Comparison of ENCODE assay signal across 23 cellular contexts in the genomic region with DNA sequence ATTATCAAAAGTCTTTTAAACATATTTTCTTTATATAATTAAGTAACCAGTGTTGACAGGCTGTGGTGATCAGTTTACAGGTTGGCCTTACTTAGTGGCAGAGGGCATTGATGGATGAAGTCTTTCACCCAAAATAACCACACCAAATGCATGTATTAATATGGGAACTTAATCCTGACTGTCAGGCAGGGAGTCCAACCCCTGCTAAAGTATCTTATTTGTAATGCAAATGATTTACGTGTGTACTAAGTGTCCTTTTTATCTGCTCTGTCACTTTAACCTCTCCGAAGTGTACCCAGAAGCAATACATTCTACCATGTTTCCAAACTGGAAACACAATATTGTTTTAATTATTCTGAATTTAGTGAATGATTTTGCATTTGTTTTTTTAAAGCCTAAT. TPM values are rescaled to one million over a fixed set of nuclear protein-coding genes. Genes with fewer than 3 reads are reported as not detected.
DNase-seq lines count a peak whose midpoint lies in the region; ATAC-seq and TF ChIP-seq lines count a peak whose summit lies in the region.
"Had no signal": no experiment of that assay in that cellular context is flagged by ENCODE, and none has a peak within 500 bp of the region (broad histone marks: within the 10 kb centered on the region; RNA-seq: fewer than 3 reads in every experiment).

No MANE protein-coding gene starts in this region.

- no peak overlapping the region for H3K4me2 ChIP-seq in neural progenitor cell

- H3K27ac ChIP-seq in neural progenitor cell, result no peak overlapping the region
- H3K27ac ChIP-seq: GM23248 had no signal

- H3K4me1 ChIP-seq in neural progenitor cell, result no peaks in the 10 kb centered on the region
- H3K4me1 ChIP-seq: BE2C had no signal

- H3K4me3 Mint-ChIP-seq in activated CD4-positive, alpha-beta T cell treated with anti-CD3 and anti-CD28 coated beads, Interleukin-2, amount 10 ng/mL, durations not matched to agents 24 days and 14 days, result no peak overlapping the region
- H3K4me3 Mint-ChIP-seq in neural progenitor cell, result no peak overlapping the region
- no peak overlapping the region for H3K4me3 Mint-ChIP-seq in stimulated activated naive B cell treated with anti-CD40 and anti-IgM and Interleukin-4, amounts not matched to agents 10 μg/mL and 1 μg/mL and 100 μg/mL, for 72 hours
- H3K4me3 Mint-ChIP-seq: CD4-positive, CD25-positive, alpha-beta regulatory T cell; CD8-positive, alpha-beta memory T cell; HFFc6 had no signal

- no peak for TF ChIP-seq CTCF in neural progenitor cell (IDR thresholded peaks at IDR 0.05)

- no peak overlapping the region for H3K9ac ChIP-seq in neural progenitor cell
- H3K9ac ChIP-seq: GM23248 had no signal

- H3K79me2 ChIP-seq in neural progenitor cell (ENCODE audit: low read depth), result no peaks in the 10 kb centered on the region

- no peaks in the 10 kb centered on the region for H3K9me3 Mint-ChIP-seq in activated CD4-positive, alpha-beta T cell treated with anti-CD3 and anti-CD28 coated beads, Interleukin-2, amount 10 ng/mL, durations not matched to agents 24 days and 14 days
- no peaks in the 10 kb centered on the region for H3K9me3 Mint-ChIP-seq in neural progenitor cell
- no peaks in the 10 kb centered on the region for H3K9me3 Mint-ChIP-seq in stimulated activated naive B cell treated with anti-CD40 and anti-IgM and Interleukin-4, amounts not matched to agents 10 μg/mL and 1 μg/mL and 100 μg/mL, for 72 hours
- H3K9me3 Mint-ChIP-seq: CD4-positive, CD25-positive, alpha-beta regulatory T cell; CD8-positive, alpha-beta memory T cell; HFFc6 had no signal

- no peaks in the 10 kb centered on the region for H3K36me3 Mint-ChIP-seq in activated CD4-positive, alpha-beta T cell treated with anti-CD3 and anti-CD28 coated beads, Interleukin-2, amount 10 ng/mL, durations not matched to agents 24 days and 14 days (ENCODE audit: low read depth)
- no peaks in the 10 kb centered on the region for H3K36me3 Mint-ChIP-seq in neural progenitor cell
- H3K36me3 Mint-ChIP-seq in stimulated activated naive B cell treated with anti-CD40 and anti-IgM and Interleukin-4, amounts not matched to agents 10 μg/mL and 1 μg/mL and 100 μg/mL, for 72 hours, result no peaks in the 10 kb centered on the region
- H3K36me3 Mint-ChIP-seq: CD4-positive, CD25-positive, alpha-beta regulatory T cell; CD8-positive, alpha-beta memory T cell had no signal

- no peak overlapping the region for H3K4me3 ChIP-seq in neural progenitor cell
- H3K4me3 ChIP-seq: GM23248 had no signal

- intact Hi-C loops in activated CD4-positive, alpha-beta T cell treated with anti-CD3 and anti-CD28 coated beads, Interleukin-2, amount 10 ng/mL, durations not matched to agents 24 days and 14 days (cut with micrococcal nuclease), result no loop called here

- no peaks in the 10 kb centered on the region for H3F3A ChIP-seq in neural progenitor cell (ENCODE audit: low read depth)

- H3K27me3 ChIP-seq in neural progenitor cell, result no peaks in the 10 kb centered on the region
- H3K27me3 ChIP-seq: BE2C had no signal

- no peaks in the 10 kb centered on the region for H3K4me1 Mint-ChIP-seq in activated CD4-positive, alpha-beta T cell treated with anti-CD3 and anti-CD28 coated beads, Interleukin-2, amount 10 ng/mL, durations not matched to agents 24 days and 14 days
- H3K4me1 Mint-ChIP-seq in neural progenitor cell, result peaks cover 13% of the 10 kb centered on the region
- H3K4me1 Mint-ChIP-seq in stimulated activated naive B cell treated with anti-CD40 and anti-IgM and Interleukin-4, amounts not matched to agents 10 μg/mL and 1 μg/mL and 100 μg/mL, for 72 hours, result no peaks in the 10 kb centered on the region
- H3K4me1 Mint-ChIP-seq: CD4-positive, CD25-positive, alpha-beta regulatory T cell; CD8-positive, alpha-beta memory T cell had no signal

- H3K36me3 ChIP-seq in neural progenitor cell, result no peaks in the 10 kb centered on the region
- H3K36me3 ChIP-seq: BE2C had no signal

- no peaks in the 10 kb centered on the region for H3K9me3 ChIP-seq in neural progenitor cell (ENCODE audit: low read depth)
- H3K9me3 ChIP-seq: BE2C had no signal

- H3K27me3 Mint-ChIP-seq in activated CD4-positive, alpha-beta T cell treated with anti-CD3 and anti-CD28 coated beads, Interleukin-2, amount 10 ng/mL, durations not matched to agents 24 days and 14 days, result peaks cover 1% of the 10 kb centered on the region
- no peaks in the 10 kb centered on the region for H3K27me3 Mint-ChIP-seq in neural progenitor cell (ENCODE audit: insufficient read depth, low read depth)
- H3K27me3 Mint-ChIP-seq in stimulated activated naive B cell treated with anti-CD40 and anti-IgM and Interleukin-4, amounts not matched to agents 10 μg/mL and 1 μg/mL and 100 μg/mL, for 72 hours, result peaks cover 0 to 3% of the 10 kb centered on the region in 2 donors
- H3K27me3 Mint-ChIP-seq: CD4-positive, CD25-positive, alpha-beta regulatory T cell had no signal

- no peak overlapping the region for H3K27ac Mint-ChIP-seq in activated CD4-positive, alpha-beta T cell treated with anti-CD3 and anti-CD28 coated beads, Interleukin-2, amount 10 ng/mL, durations not matched to agents 24 days and 14 days
- H3K27ac Mint-ChIP-seq in neural progenitor cell, result no peak overlapping the region
- H3K27ac Mint-ChIP-seq in stimulated activated naive B cell treated with anti-CD40 and anti-IgM and Interleukin-4, amounts not matched to agents 10 μg/mL and 1 μg/mL and 100 μg/mL, for 72 hours, result no peak overlapping the region
- H3K27ac Mint-ChIP-seq: CD4-positive, CD25-positive, alpha-beta regulatory T cell; CD8-positive, alpha-beta memory T cell; HFFc6 had no signal

- H2AFZ ChIP-seq in neural progenitor cell (replicated peaks), result no peak overlapping the region
- H2AFZ ChIP-seq: GM23248 had no signal

- no peak for ATAC-seq in stimulated activated naive B cell treated with anti-CD40 and anti-IgM and Interleukin-4, amounts not matched to agents 10 μg/mL and 1 μg/mL and 100 μg/mL, for 72 hours (replicated peaks)

- peak; percentile 20 for DNase-seq in activated CD4-positive, alpha-beta T cell treated with anti-CD3 and anti-CD28 coated beads, Interleukin-2, amount 10 ng/mL, durations not matched to agents 24 days and 14 days
- no peak for DNase-seq in activated CD4-positive, alpha-beta T cell treated with anti-CD3 and anti-CD28 coated beads for 1 hour
- DNase-seq in NCI-H526 treated with DMSO at 0.1 percent for 48 hours (lab: John Stamatoyannopoulos, UW), result peak; percentile 74
- DNase-seq in neural progenitor cell (ENCODE audit: low spot score), result peak; percentile 4
- no peak for DNase-seq in T-helper 2 cell
- no peak for DNase-seq in stimulated activated naive B cell treated with anti-CD40 and anti-IgM and Interleukin-4, amounts not matched to agents 10 μg/mL and 1 μg/mL and 100 μg/mL, for 72 hours
- DNase-seq in anterior cingulate cortex (lab: John Stamatoyannopoulos, UW), result no peak
- DNase-seq: ACHN; BE2C; C1 segment of cervical spinal cord; CD4-positive, CD25-positive, alpha-beta regulatory T cell; CD8-positive, alpha-beta memory T cell; COR-L47; DMS 273 treated with DMSO at 0.1 percent for 48 hours; DMS53; DND-41; EL; GM23248; HCEC 1CT; HFFc6; IMR-90 had no signal

- H4K20me1 ChIP-seq in neural progenitor cell (ENCODE audit: low read depth), result no peaks in the 10 kb centered on the region

RNA-seq across cellular contexts. Expression of a gene that starts 1.4 kb away (rescaled TPM):
- total RNA-seq in activated CD4-positive, alpha-beta T cell treated with anti-CD3 and anti-CD28 coated beads, Interleukin-2, amount 10 ng/mL, durations not matched to agents 24 days and 14 days, result not detected in 2 replicates
- total RNA-seq in neural progenitor cell (ENCODE audit: low replicate concordance), result not detected in 2 replicates
- total RNA-seq: CD4-positive, CD25-positive, alpha-beta regulatory T cell; CD8-positive, alpha-beta memory T cell; G401; GM23248; H4; HFFc6; IMR-90 had no signal

Comparison
In these comparisons a context has a peak if more than half of its experiments do, and no peak if none do; other contexts are left out.
1. DNase-seq: peak in activated CD4-positive, alpha-beta T cell treated with anti-CD3 and anti-CD28 coated beads, Interleukin-2, amount 10 ng/mL, durations not matched to agents 24 days and 14 days (single experiment), NCI-H526 treated with DMSO at 0.1 percent for 48 hours (single experiment) and neural progenitor cell (single experiment); none in activated CD4-positive, alpha-beta T cell treated with anti-CD3 and anti-CD28 coated beads for 1 hour (single experiment), T-helper 2 cell (0 of 5), stimulated activated naive B cell treated with anti-CD40 and anti-IgM and Interleukin-4, amounts not matched to agents 10 μg/mL and 1 μg/mL and 100 μg/mL, for 72 hours (single experiment) and anterior cingulate cortex (0 of 58).